35 cellular contexts compared by ENCODE assay signal in genomic region chr11:108724974-108725689, GRCh38.
"Had no signal": no experiment of that assay in that cellular context is flagged by ENCODE, and none has a peak within 500 bp of the region (broad histone marks: within the 10 kb centered on the region; RNA-seq: fewer than 3 reads in every experiment).

No MANE protein-coding gene starts in this region.

- H3K4me3 ChIP-seq: adrenal gland, breast epithelium, cardiac muscle cell, colonic mucosa, esophagus squamous epithelium, gastroesophageal sphincter, heart right ventricle, hepatocyte had no signal

- H3K9me3 ChIP-seq: adrenal gland, breast epithelium, colonic mucosa, esophagus squamous epithelium, gastroesophageal sphincter had no signal

- FAIRE-seq: endometrium, endothelial cell of umbilical vein had no signal

- H3K4me2 ChIP-seq: hepatocyte had no signal

- H3K27ac ChIP-seq: adrenal gland, breast epithelium, cardiac muscle cell, colonic mucosa, epithelial cell of prostate, esophagus squamous epithelium, gastroesophageal sphincter, heart right ventricle, hepatocyte had no signal

- H3K9me3 Mint-ChIP-seq: activated naive CD4-positive, alpha-beta T cell treated with anti-CD3 and anti-CD28 coated beads, Interleukin-2, amount 50 U/mL, for 24 hours had no signal

- DNase-seq: activated CD4-positive, alpha-beta memory T cell treated with anti-CD3 and anti-CD28 coated beads for 36 hours; activated CD4-positive, alpha-beta T cell treated with anti-CD3 and anti-CD28 coated beads for 36 hours; activated CD4-positive, alpha-beta T cell treated with anti-CD3 and anti-CD28 coated beads, Interleukin-2, amount 10 ng/mL, durations not matched to agents 24 days and 14 days; activated CD4-positive, CD25-positive, alpha-beta regulatory T cell; activated CD4-positive, CD25-positive, alpha-beta regulatory T cell treated with anti-CD3 and anti-CD28 coated beads, Interleukin-2, amount 50 U/mL, for 72 hours; activated CD8-positive, alpha-beta memory T cell treated with anti-CD3 and anti-CD28 coated beads, Interleukin-2, amount 10 ng/mL, durations not matched to agents 7 days and 5 days; activated CD8-positive, alpha-beta memory T cell treated with anti-CD3 and anti-CD28 coated beads, Interleukin-2, amount 50 U/mL, for 4 hours; activated CD8-positive, alpha-beta T cell treated with anti-CD3 and anti-CD28 coated beads, Interleukin-2, amount 10 ng/mL, durations not matched to agents 7 days and 5 days; activated effector memory CD4-positive, alpha-beta T cell treated with anti-CD3 and anti-CD28 coated beads, Interleukin-2, amount 50 U/mL, for 16 hours; activated naive CD4-positive, alpha-beta T cell treated with anti-CD3 and anti-CD28 coated beads for 36 hours; activated naive CD8-positive, alpha-beta T cell treated with anti-CD3 and anti-CD28 coated beads for 36 hours; activated naive CD8-positive, alpha-beta T cell treated with anti-CD3 and anti-CD28 coated beads, Interleukin-2, amount 50 U/mL, for 24 hours; activated T-cell treated with anti-CD3 and anti-CD28 coated beads, Interleukin-2, amount 50 U/mL, for 1 hour; activated T-cell treated with anti-CD3 and anti-CD28 coated beads, Interleukin-2, amount 50 U/mL, for 48 hours; adrenal gland; amygdala; aorta; central memory CD4-positive, alpha-beta T cell; cerebellar nuclear complex; colonic mucosa; effector CD8-positive, alpha-beta T cell; esophagus squamous epithelium; foreskin melanocyte; heart right ventricle had no signal

- H3K27me3 ChIP-seq: adrenal gland, breast epithelium, cardiac muscle cell, colonic mucosa, esophagus squamous epithelium, gastroesophageal sphincter, heart right ventricle, hepatocyte had no signal

- H3K4me1 ChIP-seq: adrenal gland, breast epithelium, colonic mucosa, esophagus squamous epithelium, heart right ventricle had no signal

- H2AFZ ChIP-seq: hepatocyte had no signal

- H3K27me3 Mint-ChIP-seq: activated CD4-positive, alpha-beta memory T cell treated with anti-CD3 and anti-CD28 coated beads for 36 hours; activated CD4-positive, alpha-beta T cell treated with anti-CD3 and anti-CD28 coated beads for 36 hours; activated CD4-positive, alpha-beta T cell treated with anti-CD3 and anti-CD28 coated beads, Interleukin-2, amount 10 ng/mL, durations not matched to agents 24 days and 14 days; activated CD8-positive, alpha-beta memory T cell treated with anti-CD3 and anti-CD28 coated beads, Interleukin-2, amount 10 ng/mL, durations not matched to agents 7 days and 5 days; activated naive CD4-positive, alpha-beta T cell treated with anti-CD3 and anti-CD28 coated beads, Interleukin-2, amount 50 U/mL, for 24 hours; activated naive CD8-positive, alpha-beta T cell treated with anti-CD3 and anti-CD28 coated beads for 36 hours; activated naive CD8-positive, alpha-beta T cell treated with anti-CD3 and anti-CD28 coated beads, Interleukin-2, amount 50 U/mL, for 24 hours; brain had no signal

- H3K4me3 Mint-ChIP-seq: activated CD4-positive, alpha-beta memory T cell treated with anti-CD3 and anti-CD28 coated beads for 36 hours; activated CD4-positive, alpha-beta T cell treated with anti-CD3 and anti-CD28 coated beads for 36 hours; activated CD4-positive, alpha-beta T cell treated with anti-CD3 and anti-CD28 coated beads, Interleukin-2, amount 10 ng/mL, durations not matched to agents 24 days and 14 days; activated CD8-positive, alpha-beta memory T cell treated with anti-CD3 and anti-CD28 coated beads, Interleukin-2, amount 10 ng/mL, durations not matched to agents 7 days and 5 days; activated CD8-positive, alpha-beta T cell treated with anti-CD3 and anti-CD28 coated beads, Interleukin-2, amount 10 ng/mL, durations not matched to agents 7 days and 5 days; activated naive CD4-positive, alpha-beta T cell treated with anti-CD3 and anti-CD28 coated beads for 36 hours; activated naive CD4-positive, alpha-beta T cell treated with anti-CD3 and anti-CD28 coated beads, Interleukin-2, amount 50 U/mL, for 24 hours; activated naive CD8-positive, alpha-beta T cell treated with anti-CD3 and anti-CD28 coated beads for 36 hours; activated naive CD8-positive, alpha-beta T cell treated with anti-CD3 and anti-CD28 coated beads, Interleukin-2, amount 50 U/mL, for 24 hours; activated T-helper 1 cell treated with anti-CD3 and anti-CD28 coated beads, Interleukin-12 subunit alpha, Interleukin-12 subunit beta, Interleukin-2, Interleukin-4 antibody, amounts not matched to agents 30 ng/mL and 10 ng/mL and 1 ng/mL, durations not matched to agents 14 hours and 24 hours and 36 hours; brain had no signal

- ATAC-seq: activated CD4-positive, alpha-beta T cell treated with anti-CD3 and anti-CD28 coated beads for 36 hours; activated CD8-positive, alpha-beta memory T cell treated with anti-CD3 and anti-CD28 coated beads, Interleukin-2, amount 10 ng/mL, durations not matched to agents 7 days and 5 days; activated CD8-positive, alpha-beta T cell treated with anti-CD3 and anti-CD28 coated beads, Interleukin-2, amount 10 ng/mL, durations not matched to agents 7 days and 5 days; activated naive CD8-positive, alpha-beta T cell treated with anti-CD3 and anti-CD28 coated beads, Interleukin-2, amount 50 U/mL, for 24 hours; gastroesophageal sphincter; heart right ventricle had no signal

- H3K36me3 ChIP-seq: adrenal gland, breast epithelium, colonic mucosa had no signal

- H3K27ac Mint-ChIP-seq: activated CD4-positive, alpha-beta memory T cell treated with anti-CD3 and anti-CD28 coated beads for 36 hours; activated CD4-positive, alpha-beta T cell treated with anti-CD3 and anti-CD28 coated beads for 36 hours; activated CD4-positive, alpha-beta T cell treated with anti-CD3 and anti-CD28 coated beads, Interleukin-2, amount 10 ng/mL, durations not matched to agents 24 days and 14 days; activated CD8-positive, alpha-beta memory T cell treated with anti-CD3 and anti-CD28 coated beads, Interleukin-2, amount 10 ng/mL, durations not matched to agents 7 days and 5 days; activated CD8-positive, alpha-beta T cell treated with anti-CD3 and anti-CD28 coated beads, Interleukin-2, amount 10 ng/mL, durations not matched to agents 7 days and 5 days; activated naive CD4-positive, alpha-beta T cell treated with anti-CD3 and anti-CD28 coated beads for 36 hours; activated naive CD4-positive, alpha-beta T cell treated with anti-CD3 and anti-CD28 coated beads, Interleukin-2, amount 50 U/mL, for 24 hours; activated naive CD8-positive, alpha-beta T cell treated with anti-CD3 and anti-CD28 coated beads for 36 hours; activated naive CD8-positive, alpha-beta T cell treated with anti-CD3 and anti-CD28 coated beads, Interleukin-2, amount 50 U/mL, for 24 hours; activated T-helper 1 cell treated with anti-CD3 and anti-CD28 coated beads, Interleukin-12 subunit alpha, Interleukin-12 subunit beta, Interleukin-2, Interleukin-4 antibody, amounts not matched to agents 30 ng/mL and 10 ng/mL and 1 ng/mL, durations not matched to agents 14 hours and 24 hours and 36 hours; activated T-helper 2 cell treated with anti-CD3 and anti-CD28 coated beads, Interferon-gamma antibody, Interleukin-2, Interleukin-4, amounts not matched to agents 10 μg/mL and 5 μg/mL and 100 μg/mL, durations not matched to agents 14 hours and 24 hours and 36 hours; brain had no signal
